25 cellular contexts compared by ENCODE assay signal in the genomic region with DNA sequence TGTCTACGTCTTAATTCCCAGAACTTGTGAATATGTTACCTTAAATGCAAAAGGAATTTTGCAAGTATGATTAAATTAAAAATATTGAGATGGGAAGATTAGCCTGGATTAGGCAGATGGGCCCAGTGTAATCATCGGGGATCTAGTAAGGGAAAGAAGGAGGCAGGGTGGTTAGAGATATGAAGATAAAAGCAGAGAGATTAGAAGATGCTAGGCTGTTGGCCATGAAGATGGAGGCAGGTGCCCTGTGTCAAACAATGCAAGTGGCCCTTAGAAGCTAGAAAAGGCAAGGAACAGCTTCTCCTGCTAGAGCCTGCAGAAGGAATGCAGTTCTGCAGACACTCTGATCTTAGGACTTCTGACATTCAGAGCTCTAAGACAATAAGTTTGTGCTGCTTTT.
"Had no signal": no experiment of that assay in that cellular context is flagged by ENCODE, and none has a peak within 500 bp of the region (broad histone marks: within the 10 kb centered on the region; RNA-seq: fewer than 3 reads in every experiment).

No MANE protein-coding gene starts in this region.

- DNase-seq: natural killer cell; nucleus accumbens; pancreas; psoas muscle; right cardiac atrium; right lobe of liver; sigmoid colon; small intestine; stimulated activated CD4-positive, alpha-beta T cell treated with anti-CD3 and anti-CD28 coated beads, Interleukin-15, amount 100 ng/mL, for 24 hours; stimulated activated CD4-positive, alpha-beta T cell treated with anti-CD3 and anti-CD28 coated beads, Interleukin-2, amount 100 ng/mL, for 24 hours; stimulated activated CD4-positive, alpha-beta T cell treated with anti-CD3 and anti-CD28 coated beads, Interleukin-2, amount 100 ng/mL, for 48 hours; stimulated activated CD4-positive, alpha-beta T cell treated with anti-CD3 and anti-CD28 coated beads, Interleukin-4, amount 100 ng/mL, for 24 hours; stimulated activated naive B cell treated with anti-CD40 and anti-IgM and Interleukin-4, amounts not matched to agents 10 μg/mL and 1 μg/mL and 100 μg/mL, for 72 hours; stimulated activated naive CD4-positive, alpha-beta T cell treated with Interleukin-2 at 50 U/mL for 16 hours; stomach; thyroid gland; trophoblast cell; upper lobe of left lung had no signal

- H3K4me3 Mint-ChIP-seq: natural killer cell; nephron; stimulated activated effector memory CD8-positive, alpha-beta T cell treated with anti-CD3 and anti-CD28 coated beads, Interleukin-12 subunit alpha, Interleukin-12 subunit beta, amount 100 ng/mL, for 72 hours; stimulated activated naive B cell treated with anti-CD40 and anti-IgM and Interleukin-4, amounts not matched to agents 10 μg/mL and 1 μg/mL and 100 μg/mL, for 72 hours; stimulated activated naive CD8-positive, alpha-beta T cell treated with anti-CD3 and anti-CD28 coated beads, Interleukin-15, Interleukin-2, amounts not matched to agents 100 ng/mL and 50 ng/mL, for 24 hours had no signal

- H3K27ac ChIP-seq: neutrophil, pancreas, psoas muscle, right lobe of liver, sigmoid colon, stomach, thoracic aorta, thyroid gland, tibial nerve, upper lobe of left lung, vagina had no signal

- H3K36me3 Mint-ChIP-seq: natural killer cell; stimulated activated effector memory CD8-positive, alpha-beta T cell treated with anti-CD3 and anti-CD28 coated beads, Interleukin-12 subunit alpha, Interleukin-12 subunit beta, amount 100 ng/mL, for 72 hours; stimulated activated naive B cell treated with anti-CD40 and anti-IgM and Interleukin-4, amounts not matched to agents 10 μg/mL and 1 μg/mL and 100 μg/mL, for 72 hours had no signal

- H3K4me1 Mint-ChIP-seq: natural killer cell; stimulated activated effector memory CD8-positive, alpha-beta T cell treated with anti-CD3 and anti-CD28 coated beads, Interleukin-12 subunit alpha, Interleukin-12 subunit beta, amount 100 ng/mL, for 72 hours; stimulated activated naive B cell treated with anti-CD40 and anti-IgM and Interleukin-4, amounts not matched to agents 10 μg/mL and 1 μg/mL and 100 μg/mL, for 72 hours had no signal

- H3K4me1 ChIP-seq: pancreas, psoas muscle, right lobe of liver, thyroid gland, upper lobe of left lung had no signal

- H3K36me3 ChIP-seq: neutrophil, pancreas, right lobe of liver, sigmoid colon, stomach, thoracic aorta, thyroid gland, tibial nerve, upper lobe of left lung, vagina had no signal

- ATAC-seq: natural killer cell; pancreas; psoas muscle; right cardiac atrium; right lobe of liver; stimulated activated effector memory CD8-positive, alpha-beta T cell treated with anti-CD3 and anti-CD28 coated beads, Interleukin-12 subunit alpha, Interleukin-12 subunit beta, amount 100 ng/mL, for 72 hours; stimulated activated naive B cell treated with anti-CD40 and anti-IgM and Interleukin-4, amounts not matched to agents 10 μg/mL and 1 μg/mL and 100 μg/mL, for 72 hours had no signal

- H3K27ac Mint-ChIP-seq: natural killer cell; nephron; stimulated activated effector memory CD8-positive, alpha-beta T cell treated with anti-CD3 and anti-CD28 coated beads, Interleukin-12 subunit alpha, Interleukin-12 subunit beta, amount 100 ng/mL, for 72 hours; stimulated activated naive B cell treated with anti-CD40 and anti-IgM and Interleukin-4, amounts not matched to agents 10 μg/mL and 1 μg/mL and 100 μg/mL, for 72 hours; stimulated activated naive CD8-positive, alpha-beta T cell treated with anti-CD3 and anti-CD28 coated beads, Interleukin-15, Interleukin-2, amounts not matched to agents 100 ng/mL and 50 ng/mL, for 24 hours had no signal

- H3K4me3 ChIP-seq: pancreas, psoas muscle, right lobe of liver, sigmoid colon, stomach, thoracic aorta, thyroid gland, tibial nerve, upper lobe of left lung, vagina had no signal

- H3K9me3 Mint-ChIP-seq: natural killer cell; nephron; stimulated activated effector memory CD8-positive, alpha-beta T cell treated with anti-CD3 and anti-CD28 coated beads, Interleukin-12 subunit alpha, Interleukin-12 subunit beta, amount 100 ng/mL, for 72 hours; stimulated activated naive B cell treated with anti-CD40 and anti-IgM and Interleukin-4, amounts not matched to agents 10 μg/mL and 1 μg/mL and 100 μg/mL, for 72 hours; stimulated activated naive CD8-positive, alpha-beta T cell treated with anti-CD3 and anti-CD28 coated beads, Interleukin-15, Interleukin-2, amounts not matched to agents 100 ng/mL and 50 ng/mL, for 24 hours had no signal

- H3K9me3 ChIP-seq: neutrophil, pancreas, psoas muscle, right lobe of liver, sigmoid colon, stomach, thoracic aorta, thyroid gland, tibial nerve, upper lobe of left lung, vagina had no signal

- H3K27me3 ChIP-seq: neutrophil, pancreas, right lobe of liver, sigmoid colon, thyroid gland, tibial nerve, upper lobe of left lung, vagina had no signal
